6 cellular contexts compared by ENCODE assay signal in the genomic region with DNA sequence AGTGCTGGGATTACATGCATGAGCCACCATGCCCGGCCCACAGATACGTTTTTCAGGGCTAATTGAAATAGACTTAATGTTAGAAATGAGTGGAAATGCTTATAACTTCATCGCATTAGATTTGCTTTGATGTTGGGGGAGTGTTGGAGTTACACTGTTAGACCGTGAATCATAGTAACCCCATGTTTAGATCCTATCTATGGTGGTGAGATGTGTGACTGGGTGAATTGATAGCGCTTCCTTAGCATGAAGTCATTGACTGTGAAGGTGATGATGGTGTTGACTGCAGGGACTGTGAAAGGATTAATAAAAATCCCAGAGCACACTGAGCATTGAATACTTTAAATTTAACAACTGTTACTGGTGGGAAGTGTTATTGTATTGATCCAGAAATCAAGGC. TPM values are rescaled to one million over a fixed set of nuclear protein-coding genes. Genes with fewer than 3 reads are reported as not detected.
DNase-seq lines count a peak whose midpoint lies in the region; TF ChIP-seq lines count a peak whose summit lies in the region.
"Had no signal": no experiment of that assay in that cellular context is flagged by ENCODE, and none has a peak within 500 bp of the region (broad histone marks: within the 10 kb centered on the region; RNA-seq: fewer than 3 reads in every experiment).

No MANE protein-coding gene starts in this region.

- H3K4me1 ChIP-seq in OCI-LY7 (ENCODE audit: insufficient read depth, low read length, poor library complexity, severe bottlenecking) (peaks cover 5% of the 10 kb centered on the region), skeletal muscle tissue (ENCODE audit: control insufficient read depth in 3 of 3, insufficient read depth in 3 of 3, low read length in 3 of 3) (peaks cover 19 to 30% (median 26%) of the 10 kb centered on the region in 3 donors)

- no TSS peak for BruUV-seq in OCI-LY7 (replicated peaks; lab: Mats Ljungman, UMichigan)

- H3K4me2 ChIP-seq in OCI-LY7 (ENCODE audit: low read length) = peak overlapping the region; percentile 74; the same call in 1 of the 2 replicates

- no peak overlapping the region for H3K27ac ChIP-seq in OCI-LY7 (ENCODE audit: low read depth, low read length, poor library complexity, severe bottlenecking)
- H3K27ac ChIP-seq in skeletal muscle tissue (ENCODE audit: low read depth, low read length) = no peak overlapping the region

- peak overlapping the region; percentile 85 for H3K4me3 ChIP-seq in OCI-LY7 (ENCODE audit: low read depth, low read length, poor library complexity, severe bottlenecking)
- H3K4me3 ChIP-seq in skeletal muscle tissue (ENCODE audit: low read length in 3 of 3) = peak overlapping the region; percentile 97 to 99 (median 98)

- H3K9me2 ChIP-seq in OCI-LY7 (ENCODE audit: insufficient read depth, low read length) = no peaks in the 10 kb centered on the region

- H3K36me3 ChIP-seq in OCI-LY7 (ENCODE audit: insufficient read depth, low read length) = peaks cover 29% of the 10 kb centered on the region
- peaks cover 41 to 43% (median 42%) of the 10 kb centered on the region in 3 donors for H3K36me3 ChIP-seq in skeletal muscle tissue (ENCODE audit: control insufficient read depth in 3 of 3, insufficient read depth in 3 of 3, low read length in 3 of 3)

- intact Hi-C loops in OCI-LY7 (cut with micrococcal nuclease; ENCODE audit: unreplicated experiment) = no loop called here
- intact Hi-C loops in dendritic cell treated with granulocyte-macrophage colony-stimulating factor and Interleukin-4, amounts not matched to agents 40 ng/mL and 50 ng/mL, for 4 days (cut with micrococcal nuclease) = no loop called here

- CTCF ChIA-PET in OCI-LY7 (lab: Charles Lee; ENCODE audit: unreplicated experiment) = no interaction called here

- no peaks in the 10 kb centered on the region for H3K27me3 ChIP-seq in skeletal muscle tissue (ENCODE audit: control insufficient read depth in 3 of 3, insufficient read depth in 3 of 3, low read length in 3 of 3)

- H2AFZ ChIP-seq in OCI-LY7 (ENCODE audit: low read length) = no peak overlapping the region

- peak overlapping the region in 2 of 3 donors; percentile 5 to 94 for H3K9ac ChIP-seq in skeletal muscle tissue (ENCODE audit: low read depth in 1 of 3, low read length in 3 of 3)

- H3K27me3 Mint-ChIP-seq in dendritic cell treated with granulocyte-macrophage colony-stimulating factor and Interleukin-4, amounts not matched to agents 40 ng/mL and 50 ng/mL, for 4 days = no peaks in the 10 kb centered on the region

- no peaks in the 10 kb centered on the region for H4K20me1 ChIP-seq in OCI-LY7 (ENCODE audit: insufficient read depth, low read length)

- POLR2A ChIA-PET in OCI-LY7 (lab: Charles Lee) = interaction anchor here (0.9 kb wide), 1 partner anchor 235 kb away, joined by 10 read pairs; no protein-coding TSS in a partner anchor

- no peak overlapping the region for H3K27ac Mint-ChIP-seq in dendritic cell treated with granulocyte-macrophage colony-stimulating factor and Interleukin-4, amounts not matched to agents 40 ng/mL and 50 ng/mL, for 4 days

- peaks cover 47% of the 10 kb centered on the region for H3K9me3 Mint-ChIP-seq in dendritic cell treated with granulocyte-macrophage colony-stimulating factor and Interleukin-4, amounts not matched to agents 40 ng/mL and 50 ng/mL, for 4 days

- H3K79me2 ChIP-seq in OCI-LY7 (ENCODE audit: insufficient read depth, low read depth, low read length) = peaks cover 10% of the 10 kb centered on the region

- H3K4me3 Mint-ChIP-seq in dendritic cell treated with granulocyte-macrophage colony-stimulating factor and Interleukin-4, amounts not matched to agents 40 ng/mL and 50 ng/mL, for 4 days = peak overlapping the region; percentile 88

- peaks cover 80% of the 10 kb centered on the region for H3K36me3 Mint-ChIP-seq in dendritic cell treated with granulocyte-macrophage colony-stimulating factor and Interleukin-4, amounts not matched to agents 40 ng/mL and 50 ng/mL, for 4 days (ENCODE audit: low read depth)

- peaks cover 36% of the 10 kb centered on the region for H3K4me1 Mint-ChIP-seq in dendritic cell treated with granulocyte-macrophage colony-stimulating factor and Interleukin-4, amounts not matched to agents 40 ng/mL and 50 ng/mL, for 4 days (ENCODE audit: low read depth)

- H3K9me3 ChIP-seq in OCI-LY7 (ENCODE audit: low read length) (peaks cover 11% of the 10 kb centered on the region; the same call in 1 of the 2 replicates), skeletal muscle tissue (ENCODE audit: control insufficient read depth in 3 of 3, low read length in 3 of 3) (peaks cover 0 to 4% (median 2%) of the 10 kb centered on the region in 3 donors)

- DNase-seq in OCI-LY7 (ENCODE audit: low spot score) (no peak), NCI-H2029 (lab: John Stamatoyannopoulos, UW) (no peak)
- DNase-seq in stimulated activated CD4-positive, alpha-beta T cell treated with anti-CD3 and anti-CD28 coated beads, Interleukin-4, amount 100 ng/mL, for 24 hours = no peak
- DNase-seq: stimulated activated CD4-positive, alpha-beta T cell treated with anti-CD3 and anti-CD28 coated beads, Interleukin-15, amount 100 ng/mL, for 24 hours had no signal

- no peak for TF ChIP-seq CTCF in OCI-LY7 (conservative IDR thresholded peaks at IDR 0.05; ENCODE audit: low read length)

RNA-seq across cellular contexts. Expression of a gene that starts 1.7 kb away (rescaled TPM):
- 7.3 and 10.0 TPM in 2 replicates for total RNA-seq in OCI-LY7 (2014; rRNA removed; shearing (Covaris generic))
- total RNA-seq in OCI-LY7 (2022) = 12.2 and 12.6 TPM in 2 replicates
- 24.0 TPM for total RNA-seq in skeletal muscle tissue

RNA-seq across cellular contexts. Expression of a gene that starts 25.7 kb away (rescaled TPM):
- total RNA-seq in OCI-LY7 (2014; rRNA removed; shearing (Covaris generic)) = not detected in 2 replicates
- total RNA-seq in OCI-LY7 (2022) = not detected in 2 replicates
- total RNA-seq in skeletal muscle tissue = 0.52 TPM

RNA-seq across cellular contexts. Expression of a gene that starts 37.8 kb away (rescaled TPM):
- total RNA-seq in OCI-LY7 (2014; rRNA removed; shearing (Covaris generic)) = not detected in 2 replicates
- total RNA-seq in OCI-LY7 (2022) (1.1 TPM in 1 of 2 replicates, not detected in the other), skeletal muscle tissue (not detected)

RNA-seq across cellular contexts. Expression of a gene that starts 47.4 kb away (rescaled TPM):
- total RNA-seq in OCI-LY7 (2014; rRNA removed; shearing (Covaris generic)) = 12.2 and 14.9 TPM in 2 replicates
- total RNA-seq in OCI-LY7 (2022) (8.1 and 10.9 TPM in 2 replicates), skeletal muscle tissue (26.1 TPM)

RNA-seq across cellular contexts. Expression of a gene that starts 48.0 kb away (rescaled TPM):
- total RNA-seq in OCI-LY7 (2014; rRNA removed; shearing (Covaris generic)) = not detected in 2 replicates
- total RNA-seq in OCI-LY7 (2022) (not detected in 2 replicates), skeletal muscle tissue (not detected)
